ENCODE assay signal across 15 cellular contexts in the genomic region with DNA sequence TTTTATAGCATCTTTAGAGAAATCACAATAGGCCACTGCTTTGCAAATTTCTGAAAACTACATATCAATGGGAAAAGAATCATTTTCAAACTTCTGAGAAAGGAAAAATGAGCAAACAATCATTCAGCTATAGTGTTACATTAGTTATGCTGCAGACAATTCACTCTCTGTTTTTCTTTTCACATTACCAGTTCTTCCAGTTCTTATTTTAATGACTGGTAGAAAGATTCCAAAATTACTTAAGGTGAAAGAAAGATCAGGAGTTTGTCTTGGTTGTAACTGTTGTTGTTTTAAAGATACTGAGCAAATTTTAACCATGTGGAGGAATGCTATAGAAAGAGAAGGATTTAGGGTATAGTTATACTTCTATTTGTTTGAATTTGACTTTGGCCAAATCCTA. TPM values are rescaled to one million over a fixed set of nuclear protein-coding genes. Genes with fewer than 3 reads are reported as not detected.
A peak's percentile ranks its signal among the peaks of the same experiment; 100 is the strongest.
DNase-seq lines count a peak whose midpoint lies in the region; ATAC-seq and TF ChIP-seq lines count a peak whose summit lies in the region.
"Had no signal": no experiment of that assay in that cellular context is flagged by ENCODE, and none has a peak within 500 bp of the region (broad histone marks: within the 10 kb centered on the region; RNA-seq: fewer than 3 reads in every experiment).

No MANE protein-coding gene starts in this region.

- H3K4me1 ChIP-seq in Peyer's patch: peaks cover 0 to 30% (median 5%) of the 10 kb centered on the region in 4 donors

- H3K9me3 Mint-ChIP-seq in activated CD4-positive, alpha-beta T cell treated with anti-CD3 and anti-CD28 coated beads, Interleukin-2, amount 10 ng/mL, durations not matched to agents 24 days and 14 days: peaks cover 23% of the 10 kb centered on the region
- peaks cover 13 to 15% of the 10 kb centered on the region in 2 donors for H3K9me3 Mint-ChIP-seq in stimulated activated naive B cell treated with anti-CD40 and anti-IgM and Interleukin-4, amounts not matched to agents 10 μg/mL and 1 μg/mL and 100 μg/mL, for 72 hours

- H3K4me3 ChIP-seq in Peyer's patch (no peak overlapping the region), epithelial cell of esophagus (ENCODE audit: low read length) (no peak overlapping the region)
- H3K4me3 ChIP-seq: hepatocyte, SK-N-MC had no signal

- peaks cover 38% of the 10 kb centered on the region for H3K4me1 Mint-ChIP-seq in activated CD4-positive, alpha-beta T cell treated with anti-CD3 and anti-CD28 coated beads, Interleukin-2, amount 10 ng/mL, durations not matched to agents 24 days and 14 days
- peaks cover 28 to 55% of the 10 kb centered on the region in 2 donors for H3K4me1 Mint-ChIP-seq in stimulated activated naive B cell treated with anti-CD40 and anti-IgM and Interleukin-4, amounts not matched to agents 10 μg/mL and 1 μg/mL and 100 μg/mL, for 72 hours

- no peaks in the 10 kb centered on the region for H3K27me3 ChIP-seq in Peyer's patch
- H3K27me3 ChIP-seq: hepatocyte had no signal

- H3K27ac Mint-ChIP-seq in activated CD4-positive, alpha-beta T cell treated with anti-CD3 and anti-CD28 coated beads, Interleukin-2, amount 10 ng/mL, durations not matched to agents 24 days and 14 days: peak overlapping the region; percentile 73
- peak overlapping the region; percentile 82 for H3K27ac Mint-ChIP-seq in stimulated activated naive B cell treated with anti-CD40 and anti-IgM and Interleukin-4, amounts not matched to agents 10 μg/mL and 1 μg/mL and 100 μg/mL, for 72 hours

- no peak for DNase-seq in activated CD4-positive, alpha-beta T cell treated with anti-CD3 and anti-CD28 coated beads, Interleukin-2, amount 10 ng/mL, durations not matched to agents 24 days and 14 days
- no peak for DNase-seq in activated CD4-positive, alpha-beta T cell treated with anti-CD3 and anti-CD28 coated beads, Interleukin-2, amount 50 U/mL, for 1 hour
- DNase-seq in Peyer's patch: no peak
- DNase-seq in epithelial cell of esophagus (ENCODE audit: low read depth): peak; percentile 45
- no peak for DNase-seq in stimulated activated naive B cell treated with anti-CD40 and anti-IgM and Interleukin-4, amounts not matched to agents 10 μg/mL and 1 μg/mL and 100 μg/mL, for 72 hours
- DNase-seq in NCI-H2081 (lab: John Stamatoyannopoulos, UW): no peak
- no peak for DNase-seq in LoVo (ENCODE audit: low spot score)
- DNase-seq: activated CD4-positive, alpha-beta T cell treated with anti-CD3 and anti-CD28 coated beads for 48 hours; activated naive CD4-positive, alpha-beta T cell; DMS79 treated with DMSO at 0.1 percent for 48 hours; erythroblast; NCI-H1048 had no signal

- peak overlapping the region in 3 of 4 donors; percentile 25 to 57 (median 30) for H3K27ac ChIP-seq in Peyer's patch
- H3K27ac ChIP-seq: hepatocyte, SK-N-MC had no signal

- peaks cover 16% of the 10 kb centered on the region for H3K36me3 Mint-ChIP-seq in activated CD4-positive, alpha-beta T cell treated with anti-CD3 and anti-CD28 coated beads, Interleukin-2, amount 10 ng/mL, durations not matched to agents 24 days and 14 days (ENCODE audit: low read depth)
- peaks cover 11 to 13% of the 10 kb centered on the region in 2 donors for H3K36me3 Mint-ChIP-seq in stimulated activated naive B cell treated with anti-CD40 and anti-IgM and Interleukin-4, amounts not matched to agents 10 μg/mL and 1 μg/mL and 100 μg/mL, for 72 hours

- H3K4me3 Mint-ChIP-seq in activated CD4-positive, alpha-beta T cell treated with anti-CD3 and anti-CD28 coated beads, Interleukin-2, amount 10 ng/mL, durations not matched to agents 24 days and 14 days: peak overlapping the region; percentile 1
- peak overlapping the region in 1 of 2 donors; percentile 25 for H3K4me3 Mint-ChIP-seq in stimulated activated naive B cell treated with anti-CD40 and anti-IgM and Interleukin-4, amounts not matched to agents 10 μg/mL and 1 μg/mL and 100 μg/mL, for 72 hours

- TF ChIP-seq CTCF in Peyer's patch (IDR thresholded peaks at IDR 0.05): no peak
- no peak for TF ChIP-seq CTCF in epithelial cell of esophagus (IDR thresholded peaks at IDR 0.05; ENCODE audit: insufficient read depth, low read depth, low read length, missing control alignments)

- no peaks in the 10 kb centered on the region for H3K36me3 ChIP-seq in Peyer's patch

- TF ChIP-seq POLR2A in Peyer's patch (IDR thresholded peaks at IDR 0.05): no peak

- intact Hi-C loops in activated CD4-positive, alpha-beta T cell treated with anti-CD3 and anti-CD28 coated beads, Interleukin-2, amount 10 ng/mL, durations not matched to agents 24 days and 14 days (cut with micrococcal nuclease): loop anchor here (1.0 to 5.0 kb wide), 3 partner anchors 20 to 156 kb away; no protein-coding TSS in a partner anchor

- H3K27me3 Mint-ChIP-seq in activated CD4-positive, alpha-beta T cell treated with anti-CD3 and anti-CD28 coated beads, Interleukin-2, amount 10 ng/mL, durations not matched to agents 24 days and 14 days: peaks cover 1% of the 10 kb centered on the region
- H3K27me3 Mint-ChIP-seq in stimulated activated naive B cell treated with anti-CD40 and anti-IgM and Interleukin-4, amounts not matched to agents 10 μg/mL and 1 μg/mL and 100 μg/mL, for 72 hours: no peaks in the 10 kb centered on the region

- ATAC-seq in stimulated activated naive B cell treated with anti-CD40 and anti-IgM and Interleukin-4, amounts not matched to agents 10 μg/mL and 1 μg/mL and 100 μg/mL, for 72 hours (replicated peaks): no peak
- ATAC-seq in HG03135 (IDR thresholded peaks at IDR 0.05; ENCODE audit: unreplicated experiment): no peak

- H3K9me3 ChIP-seq in Peyer's patch: no peaks in the 10 kb centered on the region

RNA-seq across cellular contexts. Expression of gene RASGEF1B, which starts 20.9 kb away (rescaled TPM):
- total RNA-seq in activated CD4-positive, alpha-beta T cell treated with anti-CD3 and anti-CD28 coated beads, Interleukin-2, amount 10 ng/mL, durations not matched to agents 24 days and 14 days: 3.9 and 5.5 TPM in 2 replicates
- total RNA-seq in Peyer's patch: 10 to 100 TPM; 15.4 to 45.4 (median 28.0) TPM
